In genomic region chr10:102802920-102803534, GRCh38 we compare ENCODE assay signal across 8 cellular contexts. TPM values are rescaled to one million over a fixed set of nuclear protein-coding genes. Genes with fewer than 3 reads are reported as not detected.
DNase-seq lines count a peak whose midpoint lies in the region; ATAC-seq, FAIRE-seq and TF ChIP-seq lines count a peak whose summit lies in the region.

No MANE protein-coding gene starts in this region.

- H3K23ac ChIP-seq in H1 (ENCODE audit: insufficient read length): no peak overlapping the region

- H3K27me3 ChIP-seq in NT2/D1 (ENCODE audit: insufficient read depth, insufficient read length) (no peaks in the 10 kb centered on the region), H1 (replicated peaks in 1 of 4; ENCODE audit: control insufficient read depth in 3 of 4, extremely low read depth in 1 of 4, insufficient read depth in 3 of 4, low read length in 3 of 4) (no peaks in the 10 kb centered on the region), BE2C (no peaks in the 10 kb centered on the region)

- peak; percentile 69 for FAIRE-seq in H1 (lab: Jason Lieb, UNC)

- H2BK20ac ChIP-seq in H1 (ENCODE audit: low read length): 0 out of 2 replicates have a peak overlapping the region, but pooled peaks have one; percentile 87

- H3K36me3 ChIP-seq in NT2/D1 (ENCODE audit: insufficient read depth, insufficient read length, low read length) (peaks cover 30% of the 10 kb centered on the region), H1 (ENCODE audit: control insufficient read depth in 2 of 4, insufficient read depth in 4 of 4, low read length in 3 of 4) (peaks cover 0 to 3% (median 0%) of the 10 kb centered on the region in 4 experiments; a peak in 1 of 8 replicates), BE2C (no peaks in the 10 kb centered on the region; the same call in 1 of the 2 replicates)

- no peak for TF ChIP-seq EP300 in H1 (IDR thresholded peaks at IDR 0.05; ENCODE audit: borderline replicate concordance in 1 of 2, low read depth in 2 of 2, low read length in 2 of 2)

- TF ChIP-seq RAD21 in H1 (IDR thresholded peaks at IDR 0.05 in 1 of 2, conservative IDR thresholded peaks at IDR 0.05 in 1 of 2; ENCODE audit: low read depth in 2 of 2, low read length in 2 of 2): no peak

- H3K14ac ChIP-seq in H1 (ENCODE audit: insufficient read length): no peak overlapping the region

- H3K4me2 ChIP-seq in H1 (ENCODE audit: insufficient read depth in 1 of 2, low read depth in 2 of 2, low read length in 2 of 2): peak overlapping the region; percentile 20

- no peaks in the 10 kb centered on the region; the same call in none of the 2 replicates for H3K23me2 ChIP-seq in H1 (ENCODE audit: low read depth, low read length)

- H2BK120ac ChIP-seq in H1 (replicated peaks; ENCODE audit: low read depth, low read length): peak overlapping the region; percentile 33

- H2AFZ ChIP-seq in H1 (ENCODE audit: low read length): no peak overlapping the region

- POLR2A ChIA-PET in H1 (lab: Charles Lee; ENCODE audit: partially characterized antibody): interaction anchor here (0.6 to 4.4 kb wide), 10 partner anchors 13 to 60 kb away, joined by 3 to 40 read pairs (median 4); partner anchors contain the start of genes BORCS7 and WBP1L

- H3K9me3 ChIP-seq in NT2/D1 (ENCODE audit: insufficient read depth, low read length) (peaks cover 5% of the 10 kb centered on the region; the same call in 1 of the 2 replicates), H1 (ENCODE audit: insufficient read depth in 2 of 2, low read depth in 1 of 2, low read length in 1 of 2) (peaks cover 0 to 3% of the 10 kb centered on the region in 2 experiments; a peak in 2 of 4 replicates), BE2C (no peaks in the 10 kb centered on the region)

- no peaks in the 10 kb centered on the region for H4K20me1 ChIP-seq in H1 (replicated peaks in 1 of 2; ENCODE audit: control insufficient read depth in 1 of 2, insufficient read depth in 2 of 2, low read length in 2 of 2)

- peak overlapping the region; percentile 55 for H3K27ac ChIP-seq in H1 (ENCODE audit: low read depth, low read length)

- H4K5ac ChIP-seq in H1 (ENCODE audit: insufficient read length, low read depth, low read length): peak overlapping the region; percentile 74

- 45% methylated on average over 6 of the region's 6 CpGs; no CpG with 5 or more reads in 1 of the 2 experiments for WGBS in H1 (ENCODE audit: extremely low coverage in 1 of 2, insufficient coverage in 1 of 2, insufficient read length in 1 of 2, insufficient replicate concordance in 2 of 2, low coverage in 1 of 2, low lambda C conversion rate in 2 of 2, missing lambda C conversion rate in 1 of 2), 2 experiments

- H3K4ac ChIP-seq in H1 (replicated peaks; ENCODE audit: insufficient read length, low read depth, low read length): no peak overlapping the region

- CTCF ChIA-PET in H1 (lab: Charles Lee; ENCODE audit: partially characterized antibody): interaction anchor here (0.8 to 2.5 kb wide), 6 partner anchors 10 to 71 kb away, joined by 3 to 11 read pairs (median 5); no protein-coding TSS in a partner anchor

- H4K91ac ChIP-seq in H1 (replicated peaks; ENCODE audit: insufficient read length, low read length): no peak overlapping the region

- H2AK5ac ChIP-seq in H1 (ENCODE audit: low read depth, low read length): no peak overlapping the region

- H3K56ac ChIP-seq in H1 (replicated peaks; ENCODE audit: insufficient read length, low read depth, low read length): no peak overlapping the region

- H3K79me2 ChIP-seq in H1 (ENCODE audit: control insufficient read depth in 1 of 2, insufficient read depth in 2 of 2, low read length in 2 of 2): no peaks in the 10 kb centered on the region

- peak; percentile 35 for DNase-seq in Caki2 (ENCODE audit: low read depth)
- DNase-seq in NT2/D1 (ENCODE audit: low read depth, low spot score): peak; percentile 42
- DNase-seq in H1 (ENCODE audit: low read depth in 1 of 2, low spot score in 2 of 2): peak in 1 of 2 experiments; percentile 61
- DNase-seq in myocyte (ENCODE audit: low read depth): peak; percentile 63
- DNase-seq in BE2C: no peak

- no peak for ATAC-seq in GM19324 (IDR thresholded peaks at IDR 0.05; ENCODE audit: low FRiP score, unreplicated experiment)
- no peak for ATAC-seq in HG02840 (IDR thresholded peaks at IDR 0.05; ENCODE audit: low FRiP score, unreplicated experiment)
- no peak for ATAC-seq in GM21381 (IDR thresholded peaks at IDR 0.05; ENCODE audit: unreplicated experiment)

- H3K18ac ChIP-seq in H1 (ENCODE audit: extremely low read depth, low read length): peak overlapping the region; percentile 74

- peak overlapping the region; percentile 88; the same call in 1 of the 2 replicates for H2BK5ac ChIP-seq in H1 (ENCODE audit: low read depth, low read length)

- H3K79me1 ChIP-seq in H1 (ENCODE audit: low read depth, low read length): no peaks in the 10 kb centered on the region; the same call in 1 of the 2 replicates

- H2BK12ac ChIP-seq in H1 (ENCODE audit: low read depth, low read length): 0 out of 2 replicates have a peak overlapping the region, but pooled peaks have one; percentile 69

- no peak overlapping the region for H2BK15ac ChIP-seq in H1 (ENCODE audit: low read length)

- peak overlapping the region; percentile 72; the same call in 1 of the 2 replicates for H4K8ac ChIP-seq in H1 (ENCODE audit: extremely low read depth, insufficient read depth, low read length)

- no peak for TF ChIP-seq POLR2A in H1 (IDR thresholded peaks at IDR 0.05; ENCODE audit: control extremely low read depth in 1 of 2, low read depth in 2 of 2, low read length in 2 of 2)

- in situ Hi-C loops in Caki2 (cut with HindIII; ENCODE audit: low pct_unique_long_range_greater_than_20kb, low sequenced_read_pairs): no loop called here

- no peak overlapping the region for H3K4me3 ChIP-seq in NT2/D1 (ENCODE audit: insufficient read length, low read depth)
- no peak overlapping the region for H3K4me3 ChIP-seq in H1 (ENCODE audit: extremely low read depth in 1 of 4, insufficient read depth in 2 of 4, low read depth in 3 of 4, low read length in 4 of 4)
- H3K4me3 ChIP-seq in BE2C (ENCODE audit: low read depth, low read length): no peak overlapping the region

- H3K4me1 ChIP-seq in NT2/D1 (ENCODE audit: insufficient read depth, insufficient read length): peaks cover 6% of the 10 kb centered on the region
- peaks cover 19 to 33% (median 29%) of the 10 kb centered on the region in 4 experiments for H3K4me1 ChIP-seq in H1 (replicated peaks in 1 of 4; ENCODE audit: control insufficient read depth in 3 of 4, insufficient read depth in 4 of 4, low read length in 3 of 4)
- H3K4me1 ChIP-seq in BE2C: no peaks in the 10 kb centered on the region

- no peak for TF ChIP-seq CTCF in H1 (IDR thresholded peaks at IDR 0.05; ENCODE audit: control extremely low read depth in 1 of 3, insufficient read depth in 1 of 3, low read depth in 1 of 3, low read length in 3 of 3)
- TF ChIP-seq CTCF in BE2C (IDR thresholded peaks at IDR 0.05; ENCODE audit: low read depth, low read length): no peak

- H3K9ac ChIP-seq in NT2/D1 (ENCODE audit: insufficient read length, low read depth) (no peak overlapping the region), H1 (replicated peaks in 1 of 4; ENCODE audit: extremely low read depth in 1 of 4, low read depth in 3 of 4, low read length in 3 of 4) (peak overlapping the region in 2 of 4 experiments; percentile 6 to 16; a peak in 2 of 7 replicates)

TF ChIP-seq in H1, 55 proteins besides CTCF, POLR2A, EP300 and RAD21 (continues in another document):
- TF ChIP-seq TCF12 (IDR thresholded peaks at IDR 0.05; ENCODE audit: low read depth, low read length): peak; percentile 9; the same call in 1 of the 2 replicates

RNA-seq across cellular contexts. Expression of gene CYP17A1, which starts 34.2 kb away (rescaled TPM):
- not detected in 2 replicates for total RNA-seq in Caki2 (2014; rRNA removed; shearing (Covaris generic); ENCODE audit: low replicate concordance)
- total RNA-seq in H1 (2021; fragmentation: NEBNext Ultra II Directional; extraction: Animal tissue kit (Norgen Biotek cat#: 25700)): not detected in 2 replicates
- polyA plus RNA-seq in H1 (2011; rRNA removed): not detected in 2 replicates
- polyA plus RNA-seq in H1 (2011; cell fraction: cytosol; rRNA removed): not detected
- polyA plus RNA-seq in H1 (2011; cell fraction: nucleus; rRNA removed): not detected
- polyA plus RNA-seq in H1 (2012, experiment 1 of 2): not detected in 4 replicates
- polyA plus RNA-seq in H1 (2012, experiment 2 of 2): not detected
- polyA plus RNA-seq in H1 (2013, experiment 1 of 2): not detected
- not detected for polyA plus RNA-seq in H1 (2013, experiment 2 of 2)
- polyA minus RNA-seq in H1 (2011; rRNA and poly(A)+ RNA removed): not detected in 2 replicates
- polyA minus RNA-seq in H1 (2011; cell fraction: cytosol; rRNA and poly(A)+ RNA removed): not detected
- not detected for polyA minus RNA-seq in H1 (2011; cell fraction: nucleus; rRNA and poly(A)+ RNA removed)
- total RNA-seq in myocyte: not detected in 2 replicates
- 0.34 TPM for polyA plus RNA-seq in myocyte (2012)
- not detected for polyA plus RNA-seq in BE2C (2012; ENCODE audit: insufficient read depth, insufficient read length, low read depth)

RNA-seq across cellular contexts. Expression of gene BORCS7, which starts 51.0 kb away (rescaled TPM):
- total RNA-seq in Caki2 (2014; rRNA removed; shearing (Covaris generic); ENCODE audit: low replicate concordance): 16.0 and 18.0 TPM in 2 replicates
- total RNA-seq in H1 (2021; fragmentation: NEBNext Ultra II Directional; extraction: Animal tissue kit (Norgen Biotek cat#: 25700)): 2.3 and 3.7 TPM in 2 replicates
- polyA plus RNA-seq in H1 (2011; rRNA removed): 3.8 and 6.7 TPM in 2 replicates
- 10.9 TPM for polyA plus RNA-seq in H1 (2011; cell fraction: cytosol; rRNA removed)
- polyA plus RNA-seq in H1 (2011; cell fraction: nucleus; rRNA removed): 3.9 TPM
- polyA plus RNA-seq in H1 (2012, experiment 1 of 2): 3.7 to 6.0 TPM (median 4.2 TPM) in 4 replicates
- 2.3 TPM for polyA plus RNA-seq in H1 (2012, experiment 2 of 2)
- 3.8 TPM for polyA plus RNA-seq in H1 (2013, experiment 1 of 2)
- polyA plus RNA-seq in H1 (2013, experiment 2 of 2): 2.9 TPM
- polyA minus RNA-seq in H1 (2011; rRNA and poly(A)+ RNA removed): 2.6 and 4.1 TPM in 2 replicates
- 3.7 TPM for polyA minus RNA-seq in H1 (2011; cell fraction: cytosol; rRNA and poly(A)+ RNA removed)
- 2.5 TPM for polyA minus RNA-seq in H1 (2011; cell fraction: nucleus; rRNA and poly(A)+ RNA removed)
- 34.9 and 41.1 TPM in 2 replicates for total RNA-seq in myocyte
- 25.2 TPM for polyA plus RNA-seq in myocyte (2012)
- 37.3 TPM for polyA plus RNA-seq in BE2C (2012; ENCODE audit: insufficient read depth, insufficient read length, low read depth)

RNA-seq across cellular contexts. Expression of gene WBP1L, which starts 59.3 kb away (rescaled TPM):
- total RNA-seq in Caki2 (2014; rRNA removed; shearing (Covaris generic); ENCODE audit: low replicate concordance): 8.1 and 12.7 TPM in 2 replicates
- 26.2 and 26.6 TPM in 2 replicates for total RNA-seq in H1 (2021; fragmentation: NEBNext Ultra II Directional; extraction: Animal tissue kit (Norgen Biotek cat#: 25700))
- polyA plus RNA-seq in H1 (2011; rRNA removed): 29.9 and 37.0 TPM in 2 replicates
- 24.6 TPM for polyA plus RNA-seq in H1 (2011; cell fraction: cytosol; rRNA removed)
- 27.2 TPM for polyA plus RNA-seq in H1 (2011; cell fraction: nucleus; rRNA removed)
- 14.7 to 20.7 TPM (median 20.2 TPM) in 4 replicates for polyA plus RNA-seq in H1 (2012, experiment 1 of 2)
- polyA plus RNA-seq in H1 (2012, experiment 2 of 2): 19.6 TPM
- polyA plus RNA-seq in H1 (2013, experiment 1 of 2): 24.7 TPM
- 25.2 TPM for polyA plus RNA-seq in H1 (2013, experiment 2 of 2)
- 33.2 and 39.3 TPM in 2 replicates for polyA minus RNA-seq in H1 (2011; rRNA and poly(A)+ RNA removed)
- polyA minus RNA-seq in H1 (2011; cell fraction: cytosol; rRNA and poly(A)+ RNA removed): 23.0 TPM
- polyA minus RNA-seq in H1 (2011; cell fraction: nucleus; rRNA and poly(A)+ RNA removed): 16.1 TPM
- 57.2 and 57.7 TPM in 2 replicates for total RNA-seq in myocyte
- 67.6 TPM for polyA plus RNA-seq in myocyte (2012)
- polyA plus RNA-seq in BE2C (2012; ENCODE audit: insufficient read depth, insufficient read length, low read depth): 13.1 TPM
